Comparison of ENCODE assay signal across 7 cellular contexts in the genomic region with DNA sequence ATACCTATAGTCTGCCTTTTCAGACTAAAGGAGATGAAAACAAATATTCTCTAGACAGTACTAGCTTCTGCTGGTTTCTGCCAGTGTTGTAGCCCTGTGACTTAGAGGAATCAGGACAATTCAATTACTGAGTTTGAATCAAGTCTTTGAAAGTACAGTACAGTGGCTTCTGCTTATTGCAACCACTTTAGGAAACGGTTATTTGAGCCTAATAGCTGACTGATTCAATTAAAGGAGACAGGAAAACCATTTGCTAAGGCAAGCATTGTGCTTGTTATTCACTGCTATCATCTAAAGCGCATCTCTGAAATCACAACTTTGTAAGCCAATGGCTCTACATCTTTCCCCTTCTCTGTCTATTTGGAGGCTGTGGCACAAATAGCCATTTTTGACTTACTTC.
"Had no signal": no experiment of that assay in that cellular context is flagged by ENCODE, and none has a peak within 500 bp of the region (broad histone marks: within the 10 kb centered on the region; RNA-seq: fewer than 3 reads in every experiment).

No MANE protein-coding gene starts in this region.

- ATAC-seq: HepG2 had no signal

- DNase-seq: GOT3, H9, HCEC 1CT, KBM-7 had no signal

- H3K27ac ChIP-seq: HL-60 had no signal

- FAIRE-seq: H54, HepG2 had no signal
